In genomic region chr2:241443486-241444223, GRCh38 we compare ENCODE assay signal across 9 cellular contexts.
A peak's percentile ranks its signal among the peaks of the same experiment; 100 is the strongest.
DNase-seq lines count a peak whose midpoint lies in the region; TF ChIP-seq lines count a peak whose summit lies in the region.
"Had no signal": no experiment of that assay in that cellular context is flagged by ENCODE, and none has a peak within 500 bp of the region (broad histone marks: within the 10 kb centered on the region; RNA-seq: fewer than 3 reads in every experiment).

No MANE protein-coding gene starts in this region.

- H3K4me3 ChIP-seq in fibroblast of lung (replicated peaks in 1 of 4; ENCODE audit: control extremely low read depth in 1 of 4, insufficient read depth in 1 of 4, low read depth in 3 of 4, low read length in 4 of 4) (no peak overlapping the region), coronary artery (no peak overlapping the region)

- no peaks in the 10 kb centered on the region for H3K79me2 ChIP-seq in fibroblast of lung (ENCODE audit: control insufficient read depth, insufficient read depth, low read length)

- no peaks in the 10 kb centered on the region for H4K20me1 ChIP-seq in fibroblast of lung (ENCODE audit: control insufficient read depth, extremely low read depth, insufficient read depth, low read length)

- no peak overlapping the region for H2AFZ ChIP-seq in fibroblast of lung (ENCODE audit: low read length)

- TF ChIP-seq CTCF in fibroblast of lung (conservative IDR thresholded peaks at IDR 0.05 in 1 of 2, IDR thresholded peaks at IDR 0.05 in 1 of 2; ENCODE audit: low read depth in 1 of 2, low read length in 2 of 2): no peak
- no peak for TF ChIP-seq CTCF in coronary artery (IDR thresholded peaks at IDR 0.05)

- H3K27me3 ChIP-seq in fibroblast of lung (ENCODE audit: control insufficient read depth, insufficient read depth, low read length): no peaks in the 10 kb centered on the region

- POLR2A ChIA-PET in HEK293T (lab: Yijun Ruan, JAX): no interaction called here

- H3K4me1 ChIP-seq in fibroblast of lung (ENCODE audit: control insufficient read depth, extremely low read depth, insufficient read depth, low read length): no peaks in the 10 kb centered on the region

- H3K36me3 ChIP-seq in fibroblast of lung (ENCODE audit: control insufficient read depth, insufficient read depth, low read length): peaks cover 4% of the 10 kb centered on the region

- H3K4me2 ChIP-seq in fibroblast of lung (ENCODE audit: extremely low read depth, insufficient read depth, low read length): no peak overlapping the region

- CTCF ChIA-PET in HEK293T (lab: Yijun Ruan, JAX): no interaction called here

- no peak overlapping the region for H3K27ac ChIP-seq in fibroblast of lung (ENCODE audit: insufficient read depth, low read length)
- H3K27ac ChIP-seq in coronary artery: no peak overlapping the region
- H3K27ac ChIP-seq: 22Rv1 had no signal

- no peak overlapping the region for H3K9ac ChIP-seq in fibroblast of lung (ENCODE audit: insufficient read depth, low read length)

- DNase-seq in DMS 273 (lab: John Stamatoyannopoulos, UW; ENCODE audit: unreplicated experiment) (peak; percentile 21), DMS 273 treated with DMSO at 0.1 percent for 48 hours (lab: John Stamatoyannopoulos, UW) (no peak), NCI-H2029 (lab: John Stamatoyannopoulos, UW) (peak; percentile 41), fibroblast of lung (ENCODE audit: low read depth in 2 of 2) (peak; percentile 17 to 86), HEK293T (ENCODE audit: extremely low spot score) (no peak), coronary artery (ENCODE audit: low spot score) (no peak)
- peak; percentile 88 to 90 for DNase-seq in activated CD4-positive, alpha-beta T cell treated with anti-CD3 and anti-CD28 coated beads, Interleukin-2, amount 50 U/mL, for 4 hours
- DNase-seq in stimulated activated CD8-positive, alpha-beta memory T cell treated with anti-CD3 and anti-CD28 coated beads, Interleukin-2, amount 100 ng/mL, for 1 hour (ENCODE audit: low read depth in 2 of 2): peak; percentile 80 to 82

- no peaks in the 10 kb centered on the region for H3K9me3 ChIP-seq in fibroblast of lung (ENCODE audit: control insufficient read depth, insufficient read depth, low read depth, low read length)

TF ChIP-seq in HEK293T, 16 proteins besides CTCF, POLR2A, EP300 and RAD21:
- TF ChIP-seq SUZ12 (IDR thresholded peaks at IDR 0.05) (no peak), BHLHE40 (IDR thresholded peaks at IDR 0.05; ENCODE audit: borderline replicate concordance) (no peak), LEF1 (IDR thresholded peaks at IDR 0.05; ENCODE audit: borderline replicate concordance) (no peak), L3MBTL2 (conservative IDR thresholded peaks at IDR 0.05) (no peak), HDGF (IDR thresholded peaks at IDR 0.05; ENCODE audit: borderline replicate concordance) (no peak), FOXA1 (IDR thresholded peaks at IDR 0.05) (no peak), ELF4 (IDR thresholded peaks at IDR 0.05) (no peak), TARDBP (IDR thresholded peaks at IDR 0.05) (no peak), CTBP1 (IDR thresholded peaks at IDR 0.05; ENCODE audit: borderline replicate concordance) (no peak), FOXK2 (IDR thresholded peaks at IDR 0.05) (no peak), NFRKB (IDR thresholded peaks at IDR 0.05) (no peak), PKNOX1 (IDR thresholded peaks at IDR 0.05) (no peak), ZNF384 (IDR thresholded peaks at IDR 0.05) (no peak), ARNT (IDR thresholded peaks at IDR 0.05) (no peak), FOXM1 (IDR thresholded peaks at IDR 0.05; ENCODE audit: borderline replicate concordance) (no peak), SP1 (IDR thresholded peaks at IDR 0.05) (no peak)

Comparison
In these comparisons a context has a peak if more than half of its experiments do, and no peak if none do; other contexts are left out.
1. DNase-seq: peak in DMS 273 (single experiment), NCI-H2029 (single experiment), activated CD4-positive, alpha-beta T cell treated with anti-CD3 and anti-CD28 coated beads, Interleukin-2, amount 50 U/mL, for 4 hours (2 of 2), fibroblast of lung (2 of 2) and stimulated activated CD8-positive, alpha-beta memory T cell treated with anti-CD3 and anti-CD28 coated beads, Interleukin-2, amount 100 ng/mL, for 1 hour (2 of 2); none in DMS 273 treated with DMSO at 0.1 percent for 48 hours (single experiment), HEK293T (single experiment) and coronary artery (single experiment).